In the genomic region with DNA sequence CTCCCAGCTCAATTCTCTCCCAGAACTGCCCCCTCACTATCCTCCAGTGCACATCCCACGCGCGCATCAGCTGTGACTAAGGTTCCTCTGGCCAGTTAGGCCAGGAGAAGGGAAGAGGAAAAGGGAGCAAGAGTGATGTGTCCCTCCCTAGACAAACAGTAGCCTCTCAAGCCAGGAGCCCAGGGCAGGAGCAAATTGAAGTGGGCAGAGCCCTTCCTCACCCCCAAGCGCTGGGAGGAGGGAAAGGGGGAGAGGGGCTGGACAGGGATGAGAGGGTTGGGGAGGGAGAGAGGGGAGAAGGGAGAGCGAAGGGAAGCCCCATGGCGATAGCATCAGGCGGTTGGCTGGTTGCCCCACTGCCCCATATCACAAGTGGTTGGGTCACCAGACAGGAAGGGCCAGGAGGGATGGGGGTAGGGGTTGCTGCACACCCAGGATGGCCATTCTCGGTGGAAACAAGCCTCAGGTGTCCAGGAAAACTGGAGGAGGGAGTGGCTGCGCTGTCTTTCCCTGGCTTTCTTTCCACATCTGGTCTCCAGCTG, we compare ENCODE assay signal across 8 cellular contexts. TPM values are rescaled to one million over a fixed set of nuclear protein-coding genes. Genes with fewer than 3 reads are reported as not detected.
DNase-seq lines count a peak whose midpoint lies in the region; ATAC-seq lines count a peak whose summit lies in the region.

No MANE protein-coding gene starts in this region.

- H3K79me2 ChIP-seq in trophoblast cell (ENCODE audit: control insufficient read depth, insufficient read depth, low read length, poor library complexity): peaks cover 21% of the 10 kb centered on the region

- H3K9me3 ChIP-seq in trophoblast cell (ENCODE audit: insufficient read depth, low read depth, low read length): no peaks in the 10 kb centered on the region

- H3K4me3 ChIP-seq in trophoblast cell (ENCODE audit: low read depth, low read length): peak overlapping the region; percentile 93

- no peaks in the 10 kb centered on the region for H3K36me3 Mint-ChIP-seq in activated naive CD4-positive, alpha-beta T cell treated with anti-CD3 and anti-CD28 coated beads, Interleukin-2, amount 50 U/mL, for 24 hours
- peaks cover 0 to 9% of the 10 kb centered on the region in 2 donors for H3K36me3 Mint-ChIP-seq in activated naive CD4-positive, alpha-beta T cell treated with anti-CD3 and anti-CD28 coated beads, Interleukin-2, amount 50 U/mL, for 72 hours
- peaks cover 10% of the 10 kb centered on the region for H3K36me3 Mint-ChIP-seq in activated CD4-positive, alpha-beta memory T cell treated with anti-CD3 and anti-CD28 coated beads for 36 hours

- H3K36me3 ChIP-seq in trophoblast cell (ENCODE audit: control insufficient read depth in 1 of 2, insufficient read depth in 2 of 2, low read length in 2 of 2): peaks cover 35 to 40% of the 10 kb centered on the region in 2 experiments

- H2AFZ ChIP-seq in trophoblast cell (ENCODE audit: insufficient read depth, low read length, poor library complexity): no peak overlapping the region

- H2BK12ac ChIP-seq in trophoblast cell (ENCODE audit: low read length): peak overlapping the region; percentile 47

- peak overlapping the region; percentile 78 for H3K9ac ChIP-seq in trophoblast cell (ENCODE audit: low read length)

- ATAC-seq in activated naive CD4-positive, alpha-beta T cell treated with anti-CD3 and anti-CD28 coated beads, Interleukin-2, amount 50 U/mL, for 72 hours: no peak
- ATAC-seq in Right ventricle myocardium superior (ENCODE audit: poor library complexity) (no peak), GM19035 (IDR thresholded peaks at IDR 0.05; ENCODE audit: unreplicated experiment) (no peak), GM21381 (IDR thresholded peaks at IDR 0.05; ENCODE audit: unreplicated experiment) (no peak)

- WGBS in trophoblast cell (ENCODE audit: extremely low coverage, insufficient coverage, insufficient read length): no CpG with 5 or more reads among the region's 9 CpGs

- H3K4me3 Mint-ChIP-seq in activated naive CD4-positive, alpha-beta T cell treated with anti-CD3 and anti-CD28 coated beads, Interleukin-2, amount 50 U/mL, for 24 hours: peak overlapping the region; percentile 82
- peak overlapping the region; percentile 87 for H3K4me3 Mint-ChIP-seq in activated CD4-positive, alpha-beta memory T cell treated with anti-CD3 and anti-CD28 coated beads for 36 hours

- H3K4ac ChIP-seq in trophoblast cell (ENCODE audit: low read depth, low read length): peak overlapping the region; percentile 97

- H2BK5ac ChIP-seq in trophoblast cell (ENCODE audit: low read depth, low read length, poor library complexity): peak overlapping the region; percentile 88

- peak overlapping the region; percentile 92 for H4K91ac ChIP-seq in trophoblast cell (ENCODE audit: low read depth, low read length)

- peak overlapping the region; percentile 62 for H3K4me2 ChIP-seq in trophoblast cell (ENCODE audit: low read length)

- H3K27me3 ChIP-seq in trophoblast cell (ENCODE audit: insufficient read depth, low read length): no peaks in the 10 kb centered on the region

- peak overlapping the region; percentile 57 for H2BK120ac ChIP-seq in trophoblast cell (ENCODE audit: insufficient read depth, low read length, poor library complexity)

- peaks cover 18% of the 10 kb centered on the region for H3K79me1 ChIP-seq in trophoblast cell (ENCODE audit: low read length)

- H3K4me1 ChIP-seq in trophoblast cell (ENCODE audit: control insufficient read depth in 1 of 2, insufficient read depth in 2 of 2, low read length in 2 of 2): peaks cover 11 to 17% of the 10 kb centered on the region in 2 experiments

- H3K9me3 Mint-ChIP-seq in activated naive CD4-positive, alpha-beta T cell treated with anti-CD3 and anti-CD28 coated beads, Interleukin-2, amount 50 U/mL, for 24 hours: no peaks in the 10 kb centered on the region
- H3K9me3 Mint-ChIP-seq in activated naive CD4-positive, alpha-beta T cell treated with anti-CD3 and anti-CD28 coated beads, Interleukin-2, amount 50 U/mL, for 72 hours: no peaks in the 10 kb centered on the region
- H3K9me3 Mint-ChIP-seq in activated CD4-positive, alpha-beta memory T cell treated with anti-CD3 and anti-CD28 coated beads for 36 hours: no peaks in the 10 kb centered on the region

- CTCF ChIA-PET in activated CD4-positive, alpha-beta memory T cell treated with anti-CD3 and anti-CD28 coated beads for 36 hours (lab: Charles Lee): no interaction called here

- POLR2A ChIA-PET in activated CD4-positive, alpha-beta memory T cell treated with anti-CD3 and anti-CD28 coated beads for 36 hours (lab: Charles Lee): no interaction called here

- no peak for DNase-seq in activated naive CD4-positive, alpha-beta T cell treated with anti-CD3 and anti-CD28 coated beads, Interleukin-2, amount 50 U/mL, for 72 hours (ENCODE audit: low spot score in 2 of 2)
- DNase-seq in activated CD4-positive, alpha-beta memory T cell treated with anti-CD3 and anti-CD28 coated beads for 36 hours: no peak
- DNase-seq in Right ventricle myocardium superior (peak; percentile 81), trophoblast cell (peak; percentile 81 to 86), Kasumi-1 (lab: John Stamatoyannopoulos, UW) (no peak)

- intact Hi-C loops in activated CD4-positive, alpha-beta memory T cell treated with anti-CD3 and anti-CD28 coated beads for 36 hours (cut with micrococcal nuclease): no loop called here
- intact Hi-C loops in Right ventricle myocardium superior (cut with DNase I): no loop called here

- peak overlapping the region; percentile 80 for H2AK5ac ChIP-seq in trophoblast cell (ENCODE audit: low read length)

- H4K8ac ChIP-seq in trophoblast cell (ENCODE audit: low read depth, low read length): peak overlapping the region; percentile 75

- H3K4me1 Mint-ChIP-seq in activated naive CD4-positive, alpha-beta T cell treated with anti-CD3 and anti-CD28 coated beads, Interleukin-2, amount 50 U/mL, for 24 hours: peaks cover 46% of the 10 kb centered on the region
- H3K4me1 Mint-ChIP-seq in activated CD4-positive, alpha-beta memory T cell treated with anti-CD3 and anti-CD28 coated beads for 36 hours (ENCODE audit: low read depth): peaks cover 36% of the 10 kb centered on the region

- H3K27ac Mint-ChIP-seq in activated naive CD4-positive, alpha-beta T cell treated with anti-CD3 and anti-CD28 coated beads, Interleukin-2, amount 50 U/mL, for 24 hours: peak overlapping the region; percentile 79
- peak overlapping the region in 1 of 2 donors; percentile 77 for H3K27ac Mint-ChIP-seq in activated naive CD4-positive, alpha-beta T cell treated with anti-CD3 and anti-CD28 coated beads, Interleukin-2, amount 50 U/mL, for 72 hours
- peak overlapping the region; percentile 74 for H3K27ac Mint-ChIP-seq in activated CD4-positive, alpha-beta memory T cell treated with anti-CD3 and anti-CD28 coated beads for 36 hours

- H3K14ac ChIP-seq in trophoblast cell (ENCODE audit: low read length): peak overlapping the region; percentile 98

- peak overlapping the region; percentile 62 for H4K12ac ChIP-seq in trophoblast cell (ENCODE audit: low read depth, low read length)

- H3K27me3 Mint-ChIP-seq in activated naive CD4-positive, alpha-beta T cell treated with anti-CD3 and anti-CD28 coated beads, Interleukin-2, amount 50 U/mL, for 24 hours: no peaks in the 10 kb centered on the region
- no peaks in the 10 kb centered on the region for H3K27me3 Mint-ChIP-seq in activated CD4-positive, alpha-beta memory T cell treated with anti-CD3 and anti-CD28 coated beads for 36 hours

- peak overlapping the region; percentile 93 for H3K18ac ChIP-seq in trophoblast cell (ENCODE audit: low read length)

- H3K27ac ChIP-seq in trophoblast cell (ENCODE audit: low read depth, low read length): peak overlapping the region; percentile 97

- H3K23ac ChIP-seq in trophoblast cell (ENCODE audit: low read length): no peak overlapping the region

RNA-seq across cellular contexts. Expression of a gene that starts 1.1 kb away (rescaled TPM):
- 100 to 1,000 TPM; 129 to 180 TPM for total RNA-seq in activated naive CD4-positive, alpha-beta T cell treated with anti-CD3 and anti-CD28 coated beads, Interleukin-2, amount 50 U/mL, for 72 hours
- 100 to 1,000 TPM; 204 to 210 TPM for total RNA-seq in activated CD4-positive, alpha-beta memory T cell treated with anti-CD3 and anti-CD28 coated beads for 36 hours
- total RNA-seq in Right ventricle myocardium superior: 723 TPM
- polyA plus RNA-seq in trophoblast cell (2013): 2,489 and 2,535 TPM in 2 replicates

RNA-seq across cellular contexts. Expression of a gene that starts 7.5 kb away (rescaled TPM):
- total RNA-seq in activated naive CD4-positive, alpha-beta T cell treated with anti-CD3 and anti-CD28 coated beads, Interleukin-2, amount 50 U/mL, for 72 hours: 10 to 100 TPM in 1 of 2 donors, 1 to 10 TPM in 1; 6.4 to 13.3 TPM
- total RNA-seq in activated CD4-positive, alpha-beta memory T cell treated with anti-CD3 and anti-CD28 coated beads for 36 hours: 1 to 10 TPM; 5.1 to 7.0 TPM
- 10.1 TPM for total RNA-seq in Right ventricle myocardium superior
- 0.81 and 1.4 TPM in 2 replicates for polyA plus RNA-seq in trophoblast cell (2013)

RNA-seq across cellular contexts. Expression of a gene that starts 11.9 kb away (rescaled TPM):
- total RNA-seq in activated naive CD4-positive, alpha-beta T cell treated with anti-CD3 and anti-CD28 coated beads, Interleukin-2, amount 50 U/mL, for 72 hours: 100 to 1,000 TPM; 116 to 118 TPM
- total RNA-seq in activated CD4-positive, alpha-beta memory T cell treated with anti-CD3 and anti-CD28 coated beads for 36 hours: 100 to 1,000 TPM; 153 to 162 TPM
- total RNA-seq in Right ventricle myocardium superior: 119 TPM
- 47.3 and 48.7 TPM in 2 replicates for polyA plus RNA-seq in trophoblast cell (2013)

RNA-seq across cellular contexts. Expression of a gene that starts 15.2 kb away (rescaled TPM):
- total RNA-seq in activated naive CD4-positive, alpha-beta T cell treated with anti-CD3 and anti-CD28 coated beads, Interleukin-2, amount 50 U/mL, for 72 hours: 10 to 100 TPM in 1 of 2 donors, 1 to 10 TPM in 1; 5.9 to 12.0 TPM
- total RNA-seq in activated CD4-positive, alpha-beta memory T cell treated with anti-CD3 and anti-CD28 coated beads for 36 hours: 1 to 10 TPM; 7.7 to 8.7 TPM
- 6.0 TPM for total RNA-seq in Right ventricle myocardium superior
- polyA plus RNA-seq in trophoblast cell (2013): 8.6 and 9.5 TPM in 2 replicates

RNA-seq across cellular contexts. Expression of a gene that starts 20.0 kb away (rescaled TPM):
- total RNA-seq in activated naive CD4-positive, alpha-beta T cell treated with anti-CD3 and anti-CD28 coated beads, Interleukin-2, amount 50 U/mL, for 72 hours: 10 to 100 TPM in 1 of 2 donors, 1 to 10 TPM in 1; 4.0 to 11.9 TPM
- 1 to 10 TPM; 4.1 to 4.5 TPM for total RNA-seq in activated CD4-positive, alpha-beta memory T cell treated with anti-CD3 and anti-CD28 coated beads for 36 hours
- 437 TPM for total RNA-seq in Right ventricle myocardium superior
- 0.92 and 1.1 TPM in 2 replicates for polyA plus RNA-seq in trophoblast cell (2013)

Comparison
In these comparisons a context has a peak if more than half of its experiments do, and no peak if none do; other contexts are left out.
1. DNase-seq: peak in Right ventricle myocardium superior (single experiment) and trophoblast cell (2 of 2); none in activated naive CD4-positive, alpha-beta T cell treated with anti-CD3 and anti-CD28 coated beads, Interleukin-2, amount 50 U/mL, for 72 hours (0 of 2), activated CD4-positive, alpha-beta memory T cell treated with anti-CD3 and anti-CD28 coated beads for 36 hours (single experiment) and Kasumi-1 (0 of 2).